ENCODE assay signal across 8 cellular contexts in the genomic region with DNA sequence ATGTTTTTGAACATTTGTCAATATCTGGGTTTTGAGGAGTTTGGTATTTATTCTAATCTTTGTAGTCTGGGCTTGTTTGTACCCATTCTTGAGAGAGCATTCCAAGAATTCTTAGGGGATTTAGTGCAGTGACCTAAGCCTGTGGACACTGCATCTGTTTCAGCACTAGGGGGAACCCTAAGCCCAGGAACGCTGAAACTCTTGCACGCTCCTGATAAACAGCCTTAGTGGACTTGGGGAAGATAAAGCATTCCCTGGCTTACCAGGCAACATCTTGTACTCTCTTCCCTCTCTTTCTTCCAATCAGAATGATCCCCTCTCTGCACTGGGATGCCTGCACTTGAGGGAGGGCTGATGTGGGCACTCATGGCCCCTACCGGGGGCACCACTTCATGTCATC.
A peak's percentile ranks its signal among the peaks of the same experiment; 100 is the strongest.
DNase-seq lines count a peak whose midpoint lies in the region; ATAC-seq and TF ChIP-seq lines count a peak whose summit lies in the region.

No MANE protein-coding gene starts in this region.

- no peaks in the 10 kb centered on the region for H3K4me1 ChIP-seq in ovary (ENCODE audit: insufficient read depth)

- no peaks in the 10 kb centered on the region for H3K9me3 ChIP-seq in ovary

- H3K36me3 ChIP-seq in ovary: no peaks in the 10 kb centered on the region

- H3K9me3 Mint-ChIP-seq in activated CD8-positive, alpha-beta T cell treated with anti-CD3 and anti-CD28 coated beads, Interleukin-2, amount 10 ng/mL, durations not matched to agents 7 days and 5 days (ENCODE audit: insufficient read depth): no peaks in the 10 kb centered on the region

- in situ Hi-C loops in ACHN (cut with HindIII; ENCODE audit: low pct_ligation_motif_present, low pct_unique_long_range_greater_than_20kb, low sequenced_read_pairs): no loop called here

- no peak overlapping the region for H3K27ac ChIP-seq in ovary

- POLR2A ChIA-PET in activated CD8-positive, alpha-beta T cell treated with anti-CD3 and anti-CD28 coated beads, Interleukin-2, amount 10 ng/mL, durations not matched to agents 7 days and 5 days (lab: Charles Lee): no interaction called here

- intact Hi-C loops in ovary (cut with DNase I): no loop called here

- H3K36me3 Mint-ChIP-seq in activated CD8-positive, alpha-beta T cell treated with anti-CD3 and anti-CD28 coated beads, Interleukin-2, amount 10 ng/mL, durations not matched to agents 7 days and 5 days (ENCODE audit: low read depth): no peaks in the 10 kb centered on the region

- peak; percentile 89 for ATAC-seq in GM19351 (IDR thresholded peaks at IDR 0.05; ENCODE audit: unreplicated experiment)
- ATAC-seq in activated CD8-positive, alpha-beta T cell treated with anti-CD3 and anti-CD28 coated beads, Interleukin-2, amount 10 ng/mL, durations not matched to agents 7 days and 5 days: no peak

- H3K4me3 ChIP-seq in choroid plexus epithelial cell (ENCODE audit: low read depth, low read length) (no peak overlapping the region), ovary (no peak overlapping the region)

- no peaks in the 10 kb centered on the region for H3K27me3 Mint-ChIP-seq in activated CD8-positive, alpha-beta T cell treated with anti-CD3 and anti-CD28 coated beads, Interleukin-2, amount 10 ng/mL, durations not matched to agents 7 days and 5 days (ENCODE audit: low read depth)

- no peaks in the 10 kb centered on the region for H3K4me1 Mint-ChIP-seq in activated CD8-positive, alpha-beta T cell treated with anti-CD3 and anti-CD28 coated beads, Interleukin-2, amount 10 ng/mL, durations not matched to agents 7 days and 5 days (ENCODE audit: low read depth)

- WGBS in ovary, 3 donors: 27 to 46% (median 36%) methylated on average over 3 of the region's 3 CpGs

- CTCF ChIA-PET in activated CD8-positive, alpha-beta T cell treated with anti-CD3 and anti-CD28 coated beads, Interleukin-2, amount 10 ng/mL, durations not matched to agents 7 days and 5 days (lab: Charles Lee): no interaction called here

- TF ChIP-seq CTCF in choroid plexus epithelial cell (conservative IDR thresholded peaks at IDR 0.05; ENCODE audit: low read depth, low read length): peak; percentile 29
- TF ChIP-seq CTCF in ovary (IDR thresholded peaks at IDR 0.05): no peak

- H3K27me3 ChIP-seq in ovary: no peaks in the 10 kb centered on the region

- no peak for TF ChIP-seq POLR2A in ovary (IDR thresholded peaks at IDR 0.05)

- H3K4me3 Mint-ChIP-seq in activated CD8-positive, alpha-beta T cell treated with anti-CD3 and anti-CD28 coated beads, Interleukin-2, amount 10 ng/mL, durations not matched to agents 7 days and 5 days: no peak overlapping the region

- DNase-seq in ACHN (peak; percentile 34), NCI-H510A treated with DMSO at 0.1 percent for 48 hours (lab: John Stamatoyannopoulos, UW) (peak; percentile 4), choroid plexus epithelial cell (ENCODE audit: low read depth) (peak; percentile 25), pons (ENCODE audit: low spot score) (peak; percentile 18), ovary (no peak), middle frontal gyrus (ENCODE audit: extremely low spot score, low spot score) (no peak)
- no peak for DNase-seq in activated CD8-positive, alpha-beta T cell treated with anti-CD3 and anti-CD28 coated beads, Interleukin-2, amount 10 ng/mL, durations not matched to agents 7 days and 5 days

- H3K27ac Mint-ChIP-seq in activated CD8-positive, alpha-beta T cell treated with anti-CD3 and anti-CD28 coated beads, Interleukin-2, amount 10 ng/mL, durations not matched to agents 7 days and 5 days: no peak overlapping the region

- no peak for TF ChIP-seq EP300 in ovary (IDR thresholded peaks at IDR 0.05)

Comparison
In these comparisons a context has a peak if more than half of its experiments do, and no peak if none do; other contexts are left out.
1. DNase-seq: peak in ACHN (single experiment), NCI-H510A treated with DMSO at 0.1 percent for 48 hours (single experiment), choroid plexus epithelial cell (single experiment) and pons (single experiment); none in ovary (0 of 5), activated CD8-positive, alpha-beta T cell treated with anti-CD3 and anti-CD28 coated beads, Interleukin-2, amount 10 ng/mL, durations not matched to agents 7 days and 5 days (single experiment) and middle frontal gyrus (single experiment).